In the genomic region with DNA sequence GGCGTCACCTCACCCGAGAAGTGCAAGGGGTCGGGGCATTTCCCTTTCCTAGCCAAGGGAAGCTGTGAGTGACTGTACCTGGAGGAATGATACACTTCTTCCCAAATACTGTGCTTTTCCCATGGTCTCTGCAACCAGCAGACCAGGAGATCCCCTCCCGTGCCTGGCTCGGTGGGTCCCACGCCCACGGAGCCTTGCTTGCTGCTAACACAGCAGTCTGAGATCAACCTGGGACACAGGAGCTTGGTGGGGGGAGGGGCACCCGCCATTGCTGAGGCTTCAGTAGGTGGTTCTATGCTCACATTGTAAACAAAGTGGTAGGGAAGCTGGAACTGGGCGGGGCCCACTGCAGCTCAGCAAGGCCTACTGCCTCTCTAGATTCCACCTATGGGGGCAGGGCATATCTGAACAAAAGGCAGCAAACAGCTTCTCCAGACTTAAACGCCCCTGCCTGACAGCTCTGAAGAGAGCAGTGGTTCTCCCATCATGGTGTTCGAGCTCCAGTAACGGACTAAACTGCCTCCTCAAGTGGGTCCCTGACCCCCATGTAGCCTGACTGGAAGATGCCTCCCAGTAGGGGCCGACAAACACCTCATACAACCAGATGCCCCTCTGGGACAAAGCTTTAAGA, we compare ENCODE assay signal across 17 cellular contexts.
"Had no signal": no experiment of that assay in that cellular context is flagged by ENCODE, and none has a peak within 500 bp of the region (broad histone marks: within the 10 kb centered on the region; RNA-seq: fewer than 3 reads in every experiment).

No MANE protein-coding gene starts in this region.

- H3K27ac Mint-ChIP-seq: activated T-helper 17 cell treated with anti-CD3 and anti-CD28 coated beads, Interleukin-2, amount 50 U/mL, for 72 hours; neural progenitor cell; stimulated activated naive CD8-positive, alpha-beta T cell treated with anti-CD3 and anti-CD28 coated beads, Interleukin-15, amount 100 ng/mL, for 72 hours had no signal

- H2AFZ ChIP-seq: neural progenitor cell had no signal

- H3K27me3 ChIP-seq: breast epithelium, gastrocnemius medialis, heart left ventricle, neural progenitor cell, ovary, upper lobe of left lung had no signal

- H3K4me3 Mint-ChIP-seq: activated T-helper 17 cell treated with anti-CD3 and anti-CD28 coated beads, Interleukin-2, amount 50 U/mL, for 72 hours; neural progenitor cell; stimulated activated naive CD8-positive, alpha-beta T cell treated with anti-CD3 and anti-CD28 coated beads, Interleukin-15, amount 100 ng/mL, for 72 hours had no signal

- ATAC-seq: activated T-helper 17 cell treated with anti-CD3 and anti-CD28 coated beads, Interleukin-2, amount 50 U/mL, for 72 hours; gastrocnemius medialis; heart left ventricle; left cardiac atrium; lower lobe of right lung; stimulated activated naive CD8-positive, alpha-beta T cell treated with anti-CD3 and anti-CD28 coated beads, Interleukin-15, amount 100 ng/mL, for 72 hours had no signal

- H3K36me3 ChIP-seq: breast epithelium, gastrocnemius medialis, heart left ventricle, lower lobe of right lung, neural progenitor cell, ovary, upper lobe of left lung had no signal

- H3K9ac ChIP-seq: neural progenitor cell had no signal

- DNase-seq: activated CD4-positive, alpha-beta T cell treated with anti-CD3 and anti-CD28 coated beads, Interleukin-2, amount 50 U/mL, for 48 hours; activated CD4-positive, CD25-positive, alpha-beta regulatory T cell treated with anti-CD3 and anti-CD28 coated beads, Interleukin-2, amount 50 U/mL, for 72 hours; activated naive CD4-positive, alpha-beta T cell treated with Interleukin-2 at 50 U/mL for 16 hours; aorta; gastrocnemius medialis; heart left ventricle; left cardiac atrium; lower lobe of right lung; midbrain; ovary; stimulated activated CD4-positive, alpha-beta T cell treated with anti-CD3 and anti-CD28 coated beads, Interleukin-1b, Interleukin-23, amount 100 ng/mL, for 48 hours; stimulated activated naive CD8-positive, alpha-beta T cell treated with anti-CD3 and anti-CD28 coated beads, Interleukin-15, amount 100 ng/mL, for 72 hours; T1000; upper lobe of left lung had no signal

- H3K27ac ChIP-seq: breast epithelium, gastrocnemius medialis, heart left ventricle, lower lobe of right lung, neural progenitor cell, ovary, upper lobe of left lung had no signal

- H3K4me1 Mint-ChIP-seq: activated T-helper 17 cell treated with anti-CD3 and anti-CD28 coated beads, Interleukin-2, amount 50 U/mL, for 72 hours; neural progenitor cell; stimulated activated naive CD8-positive, alpha-beta T cell treated with anti-CD3 and anti-CD28 coated beads, Interleukin-15, amount 100 ng/mL, for 72 hours had no signal

- H3K9me3 Mint-ChIP-seq: activated T-helper 17 cell treated with anti-CD3 and anti-CD28 coated beads, Interleukin-2, amount 50 U/mL, for 72 hours had no signal

- H3K9me3 ChIP-seq: gastrocnemius medialis, ovary, upper lobe of left lung had no signal

- H3K4me3 ChIP-seq: breast epithelium, gastrocnemius medialis, heart left ventricle, lower lobe of right lung, neural progenitor cell, ovary, upper lobe of left lung had no signal

- H3K4me2 ChIP-seq: neural progenitor cell had no signal

- H3K4me1 ChIP-seq: breast epithelium, gastrocnemius medialis, heart left ventricle, lower lobe of right lung, neural progenitor cell, upper lobe of left lung had no signal
